9 cellular contexts compared by ENCODE assay signal in the genomic region with DNA sequence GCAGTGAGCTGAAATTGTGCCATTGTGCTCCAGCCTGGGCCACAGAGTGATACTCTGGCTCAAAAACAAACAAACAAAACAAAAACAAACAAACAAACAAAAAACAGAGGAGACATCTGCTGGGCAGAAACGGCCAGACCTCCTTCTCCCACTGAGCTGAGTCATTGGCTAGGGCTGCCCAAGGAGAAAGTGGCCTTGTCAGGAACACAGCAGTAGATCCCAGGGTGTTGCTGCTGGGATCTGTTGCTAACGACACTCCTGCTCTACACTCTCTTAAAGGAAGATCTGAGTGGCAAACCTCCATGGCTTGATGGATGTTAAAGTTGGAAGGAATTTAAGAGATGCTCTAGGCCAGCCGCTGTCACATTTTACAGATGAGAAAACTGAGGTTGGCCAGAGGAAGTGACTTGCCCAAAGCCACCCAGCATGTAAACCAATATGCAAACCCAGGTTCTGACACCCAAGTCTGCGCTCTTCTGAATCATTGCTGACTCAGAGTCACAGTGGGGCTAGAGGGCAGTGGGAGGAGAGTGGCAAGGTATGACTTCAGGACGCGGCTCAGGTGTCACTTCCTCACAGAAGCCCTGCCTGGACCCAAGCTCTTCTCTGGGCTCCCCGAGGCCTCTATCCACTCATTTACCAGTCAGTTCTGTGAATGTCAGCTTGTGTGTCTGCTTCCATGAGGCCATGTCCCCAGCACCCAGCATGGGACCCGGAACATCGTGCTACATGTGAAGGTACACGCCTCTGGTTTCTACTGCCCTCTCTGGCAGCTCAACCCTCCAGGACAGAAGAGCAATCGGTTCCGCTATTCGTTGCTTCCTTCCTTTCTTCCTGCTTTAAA. TPM values are rescaled to one million over a fixed set of nuclear protein-coding genes. Genes with fewer than 3 reads are reported as not detected.
DNase-seq lines count a peak whose midpoint lies in the region; ATAC-seq and TF ChIP-seq lines count a peak whose summit lies in the region.
"Had no signal": no experiment of that assay in that cellular context is flagged by ENCODE, and none has a peak within 500 bp of the region (broad histone marks: within the 10 kb centered on the region; RNA-seq: fewer than 3 reads in every experiment).

No MANE protein-coding gene starts in this region.

- 86% methylated on average over 10 of the region's 13 CpGs for WGBS in suprapubic skin
- 68 to 76% methylated on average over 10 to 13 of the region's 13 CpGs for WGBS in body of pancreas, 2 donors

- H2AFZ ChIP-seq in PC-9: peak overlapping the region; percentile 45; the same call in 1 of the 2 replicates

- no peaks in the 10 kb centered on the region for H3K79me2 ChIP-seq in PC-9 (ENCODE audit: low read depth)

- peaks cover 40% of the 10 kb centered on the region for H3K4me1 ChIP-seq in PC-9 (replicated peaks; ENCODE audit: insufficient read depth)
- peaks cover 10% of the 10 kb centered on the region for H3K4me1 ChIP-seq in suprapubic skin
- H3K4me1 ChIP-seq in BE2C: peaks cover 3% of the 10 kb centered on the region; the same call in 1 of the 2 replicates
- H3K4me1 ChIP-seq in body of pancreas: peaks cover 3% of the 10 kb centered on the region

- H3K9me2 ChIP-seq in PC-9 (ENCODE audit: insufficient read depth): no peaks in the 10 kb centered on the region

- TF ChIP-seq POLR2A in suprapubic skin (IDR thresholded peaks at IDR 0.05): no peak
- no peak for TF ChIP-seq POLR2A in body of pancreas (IDR thresholded peaks at IDR 0.05)

- CTCF ChIA-PET in PC-9 (lab: Charles Lee): interaction anchor here (0.6 kb wide), 1 partner anchor 1925 kb away, joined by 3 read pairs; no protein-coding TSS in a partner anchor

- H3K4me2 ChIP-seq in PC-9: peak overlapping the region; percentile 68

- peak overlapping the region; percentile 24; the same call in 1 of the 2 replicates for H3K4me3 ChIP-seq in PC-9
- H3K4me3 ChIP-seq in suprapubic skin: no peak overlapping the region
- no peak overlapping the region for H3K4me3 ChIP-seq in BE2C (ENCODE audit: low read depth, low read length)
- no peak overlapping the region for H3K4me3 ChIP-seq in body of pancreas

- TSS peak; percentile 52 for BruUV-seq in PC-9 (replicated peaks; lab: Mats Ljungman, UMichigan)

- H3K4me3 Mint-ChIP-seq in central memory CD8-positive, alpha-beta T cell: peak overlapping the region; percentile 21

- TF ChIP-seq CTCF in PC-9 (conservative IDR thresholded peaks at IDR 0.05) (0 out of 2 replicates have a peak, but pooled peaks have one; percentile 16), suprapubic skin (IDR thresholded peaks at IDR 0.05) (no peak), BE2C (IDR thresholded peaks at IDR 0.05; ENCODE audit: low read depth, low read length) (no peak), body of pancreas (IDR thresholded peaks at IDR 0.05) (no peak)

- H3K27me3 Mint-ChIP-seq in central memory CD8-positive, alpha-beta T cell: no peaks in the 10 kb centered on the region

- intact Hi-C loops in PC-9 (cut with micrococcal nuclease; ENCODE audit: unreplicated experiment): no loop called here
- intact Hi-C loops in body of pancreas (cut with DNase I): loop anchor here (10.0 kb wide), 1 partner anchor 252 kb away; no protein-coding TSS in a partner anchor

- no peaks in the 10 kb centered on the region for H3K9me3 Mint-ChIP-seq in central memory CD8-positive, alpha-beta T cell

- peaks cover 39% of the 10 kb centered on the region for H3K4me1 Mint-ChIP-seq in central memory CD8-positive, alpha-beta T cell

- POLR2A ChIA-PET in PC-9 (lab: Charles Lee; ENCODE audit: unreplicated experiment): interaction anchor here (0.6 to 0.7 kb wide), 3 partner anchors 25 to 698 kb away, joined by 3 read pairs; no protein-coding TSS in a partner anchor

- no peaks in the 10 kb centered on the region for H3K36me3 Mint-ChIP-seq in central memory CD8-positive, alpha-beta T cell (ENCODE audit: insufficient read depth)

- H4K20me1 ChIP-seq in PC-9 (ENCODE audit: insufficient read depth): no peaks in the 10 kb centered on the region

- no peaks in the 10 kb centered on the region for H3K9me3 ChIP-seq in PC-9 (ENCODE audit: insufficient read depth, low read depth)
- H3K9me3 ChIP-seq in suprapubic skin: no peaks in the 10 kb centered on the region
- no peaks in the 10 kb centered on the region for H3K9me3 ChIP-seq in BE2C
- no peaks in the 10 kb centered on the region for H3K9me3 ChIP-seq in body of pancreas

- peak; percentile 70 to 91 for DNase-seq in PC-9
- peak in 1 of 2 donors; percentile 40 for DNase-seq in central memory CD8-positive, alpha-beta T cell (ENCODE audit: low spot score in 2 of 2)
- no peak for DNase-seq in suprapubic skin (ENCODE audit: low spot score in 2 of 2)
- DNase-seq in BE2C: no peak
- DNase-seq in body of pancreas: no peak
- no peak for DNase-seq in cortex of kidney (lab: John Stamatoyannopoulos, UW)

- ATAC-seq in GM18867 (IDR thresholded peaks at IDR 0.05; ENCODE audit: unreplicated experiment): peak; percentile 91
- peak; percentile 78 for ATAC-seq in HG02759 (IDR thresholded peaks at IDR 0.05; ENCODE audit: unreplicated experiment)
- peak; percentile 89 for ATAC-seq in central memory CD8-positive, alpha-beta T cell (replicated peaks; ENCODE audit: extremely low read depth, poor library complexity, severe bottlenecking)
- no peak for ATAC-seq in body of pancreas

- no peaks in the 10 kb centered on the region for H3K27me3 ChIP-seq in PC-9 (ENCODE audit: insufficient read depth, low read depth)
- H3K27me3 ChIP-seq in suprapubic skin: no peaks in the 10 kb centered on the region
- H3K27me3 ChIP-seq in BE2C: no peaks in the 10 kb centered on the region
- no peaks in the 10 kb centered on the region for H3K27me3 ChIP-seq in body of pancreas

- TF ChIP-seq EP300 in suprapubic skin (IDR thresholded peaks at IDR 0.05): no peak

- peaks cover 35% of the 10 kb centered on the region; the same call in 1 of the 2 replicates for H3F3A ChIP-seq in PC-9 (ENCODE audit: insufficient read depth, low read depth)

- peak overlapping the region; percentile 83 for H3K27ac Mint-ChIP-seq in central memory CD8-positive, alpha-beta T cell (ENCODE audit: low read depth)

- H3K36me3 ChIP-seq in PC-9 (ENCODE audit: low read depth) (no peaks in the 10 kb centered on the region), suprapubic skin (no peaks in the 10 kb centered on the region), BE2C (no peaks in the 10 kb centered on the region), body of pancreas (replicated peaks in 1 of 2; ENCODE audit: insufficient read depth in 1 of 2, low read depth in 2 of 2) (no peaks in the 10 kb centered on the region)

- H3K27ac ChIP-seq in PC-9 (peak overlapping the region; percentile 54), suprapubic skin (no peak overlapping the region), body of pancreas (no peak overlapping the region)
- H3K27ac ChIP-seq: VCaP had no signal

RNA-seq across cellular contexts. Expression of a gene that starts 11.3 kb away (rescaled TPM):
- total RNA-seq in PC-9 (2021): 7.9 and 9.9 TPM in 2 replicates
- total RNA-seq in suprapubic skin: 10 to 100 TPM in 1 of 4 donors, 1 to 10 TPM in 3; 2.3 to 13.4 (median 5.4) TPM
- polyA plus RNA-seq in BE2C (2012; ENCODE audit: insufficient read depth, insufficient read length, low read depth): 18.0 TPM
- total RNA-seq in body of pancreas: 10 to 100 TPM; 29.6 to 73.2 TPM

RNA-seq across cellular contexts. Expression of a gene that starts 25.0 kb away (rescaled TPM):
- 152 and 180 TPM in 2 replicates for total RNA-seq in PC-9 (2021)
- 100 to 1,000 TPM in 2 of 4 donors, 10 to 100 TPM in 2; 56.9 to 111 (median 95.5) TPM for total RNA-seq in suprapubic skin
- polyA plus RNA-seq in BE2C (2012; ENCODE audit: insufficient read depth, insufficient read length, low read depth): 387 TPM
- total RNA-seq in body of pancreas: 100 to 1,000 TPM in 1 of 2 donors, 10 to 100 TPM in 1; 78.3 to 166 TPM

Comparison
In these comparisons a context has a peak if more than half of its experiments do, and no peak if none do; other contexts are left out.
1. DNase-seq: peak in PC-9 (2 of 2); none in suprapubic skin (0 of 2), BE2C (single experiment), body of pancreas (0 of 4) and cortex of kidney (single experiment).